In the genomic region with DNA sequence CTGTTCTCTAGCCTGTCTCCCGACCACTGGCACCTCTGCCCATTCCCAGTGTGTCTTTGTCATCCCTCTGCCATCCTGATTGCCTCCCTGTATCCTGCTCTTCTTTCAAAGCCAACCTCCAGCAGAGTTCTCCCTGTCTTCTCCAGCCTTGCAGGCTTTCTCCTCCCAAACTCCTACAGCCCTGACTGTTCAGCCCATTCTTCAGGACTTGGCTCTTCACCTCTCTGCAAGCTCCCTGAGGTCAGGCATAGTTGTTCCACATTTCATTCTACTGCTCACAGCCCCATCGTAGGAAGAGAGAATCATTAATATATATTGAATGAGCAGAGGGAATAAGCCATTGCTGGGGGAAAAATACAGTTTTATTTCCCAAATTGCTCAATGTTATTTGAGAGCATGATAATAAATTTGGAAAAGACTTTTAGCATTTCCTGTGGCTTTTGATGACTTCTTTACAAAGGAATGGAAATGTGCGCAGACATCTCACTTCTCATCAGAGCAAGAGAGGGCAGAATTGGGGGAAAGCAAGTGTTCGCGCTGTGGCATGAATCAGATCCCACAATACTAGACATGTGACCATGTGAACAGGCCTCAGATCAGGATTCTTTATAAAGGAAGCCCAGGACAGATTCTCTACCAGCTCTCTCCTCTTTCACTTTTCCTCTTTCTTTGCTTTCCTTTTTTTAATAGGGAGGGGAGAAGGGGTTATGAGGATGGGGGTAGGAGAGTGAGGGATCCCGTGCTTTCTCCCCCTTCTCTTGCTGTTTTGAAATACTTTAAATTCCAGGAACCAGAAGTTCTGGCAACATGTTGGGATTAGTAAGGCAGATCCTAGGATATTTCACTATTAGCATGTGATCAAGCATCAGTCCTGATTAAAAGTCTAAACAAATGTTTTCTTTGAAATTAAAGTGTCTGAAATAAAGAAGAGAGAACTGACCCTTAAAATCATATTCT, we compare ENCODE assay signal across 1 cellular context.
TF ChIP-seq lines count a peak whose summit lies in the region.

No MANE protein-coding gene starts in this region.

TF ChIP-seq in H1, 55 proteins besides CTCF, POLR2A, EP300 and RAD21 (continued from another document):
- TF ChIP-seq MAX (IDR thresholded peaks at IDR 0.05): no peak
- no peak for TF ChIP-seq GABPA (IDR thresholded peaks at IDR 0.05; ENCODE audit: borderline replicate concordance, insufficient read depth, low read length)
- no peak for TF ChIP-seq ZNF274 (IDR thresholded peaks at IDR 0.05; ENCODE audit: borderline replicate concordance, extremely low read depth, low read length)
